In the genomic region with DNA sequence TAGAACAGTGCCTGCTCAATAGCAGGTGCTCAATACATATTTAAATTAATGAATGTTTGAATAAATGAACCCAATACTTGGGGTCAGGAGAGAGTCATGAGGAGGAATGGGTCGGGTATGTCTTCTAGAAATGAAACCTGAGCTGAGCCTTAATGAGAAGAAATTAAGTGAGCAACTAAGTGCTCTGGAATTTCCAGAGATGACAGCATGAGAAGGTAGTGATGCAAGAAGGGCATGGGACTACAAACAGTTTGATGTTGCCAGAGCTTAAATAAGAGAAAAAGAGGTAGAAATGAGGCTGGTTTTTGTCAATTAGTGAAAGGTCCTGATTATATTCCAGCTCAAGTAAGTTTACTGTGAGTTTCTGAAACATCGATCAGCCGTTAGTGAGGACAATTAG, we compare ENCODE assay signal across 27 cellular contexts.
"Had no signal": no experiment of that assay in that cellular context is flagged by ENCODE, and none has a peak within 500 bp of the region (broad histone marks: within the 10 kb centered on the region; RNA-seq: fewer than 3 reads in every experiment).

No MANE protein-coding gene starts in this region.

- H3K27ac ChIP-seq: adrenal gland, esophagus muscularis mucosa, pancreas, psoas muscle, thyroid gland, upper lobe of right lung had no signal

- H3K36me3 Mint-ChIP-seq: activated naive CD8-positive, alpha-beta T cell; memory B cell had no signal

- DNase-seq: activated B cell treated with CpG ODN at 0.5 μM for 24 hours; activated CD4-positive, alpha-beta T cell treated with anti-CD3 and anti-CD28 coated beads for 36 hours; activated CD4-positive, alpha-beta T cell treated with anti-CD3 and anti-CD28 coated beads, Interleukin-2, amount 50 U/mL, for 48 hours; activated CD8-positive, alpha-beta memory T cell treated with anti-CD3 and anti-CD28 coated beads, Interleukin-2, amount 50 U/mL, for 48 hours; activated naive CD4-positive, alpha-beta T cell; activated T-cell treated with anti-CD3 and anti-CD28 coated beads, Interleukin-2, amount 50 U/mL, for 4 hours; adrenal gland; central memory CD4-positive, alpha-beta T cell; effector memory CD4-positive, alpha-beta T cell; foreskin fibroblast; left cardiac atrium; mucosa of descending colon; nephron progenitor cell; pancreas; psoas muscle; right cardiac atrium; stimulated activated CD4-positive, alpha-beta T cell treated with anti-CD3 and anti-CD28 coated beads, Interleukin-12 subunit alpha, Interleukin-12 subunit beta, amount 100 ng/mL, for 4 hours; stimulated activated CD4-positive, alpha-beta T cell treated with anti-CD3 and anti-CD28 coated beads, Interleukin-4, amount 100 ng/mL, for 4 hours; substantia nigra; T-helper 9 cell; thyroid gland; upper lobe of right lung had no signal

- H3K4me1 ChIP-seq: adrenal gland, esophagus muscularis mucosa, pancreas, psoas muscle, upper lobe of right lung had no signal

- H3K27ac Mint-ChIP-seq: activated B cell treated with CpG ODN at 0.5 μM for 24 hours; activated CD4-positive, alpha-beta T cell treated with anti-CD3 and anti-CD28 coated beads for 36 hours; activated naive CD8-positive, alpha-beta T cell; activated T-helper 2 cell treated with anti-CD3 and anti-CD28 coated beads, Interferon-gamma antibody, Interleukin-2, Interleukin-4, amounts not matched to agents 10 μg/mL and 5 μg/mL and 100 μg/mL, durations not matched to agents 14 hours and 24 hours and 36 hours; memory B cell; nephron progenitor cell; stimulated activated naive CD8-positive, alpha-beta T cell treated with anti-CD3 and anti-CD28 coated beads, Interleukin-15, Interleukin-2, amounts not matched to agents 100 ng/mL and 50 ng/mL, for 24 hours had no signal

- H3K36me3 ChIP-seq: adrenal gland, esophagus muscularis mucosa, pancreas, thyroid gland, upper lobe of right lung had no signal

- H3K9me3 ChIP-seq: adrenal gland, mucosa of descending colon, pancreas, psoas muscle, thyroid gland, upper lobe of right lung had no signal

- H3K4me1 Mint-ChIP-seq: activated B cell treated with CpG ODN at 0.5 μM for 24 hours; activated CD4-positive, alpha-beta T cell treated with anti-CD3 and anti-CD28 coated beads for 36 hours; memory B cell; nephron progenitor cell had no signal

- H3K27me3 Mint-ChIP-seq: activated B cell treated with CpG ODN at 0.5 μM for 24 hours; activated CD4-positive, alpha-beta T cell treated with anti-CD3 and anti-CD28 coated beads for 36 hours; activated naive CD8-positive, alpha-beta T cell; memory B cell; stimulated activated naive CD8-positive, alpha-beta T cell treated with anti-CD3 and anti-CD28 coated beads, Interleukin-15, Interleukin-2, amounts not matched to agents 100 ng/mL and 50 ng/mL, for 24 hours had no signal

- H3K9me3 Mint-ChIP-seq: activated T-helper 2 cell treated with anti-CD3 and anti-CD28 coated beads, Interferon-gamma antibody, Interleukin-2, Interleukin-4, amounts not matched to agents 10 μg/mL and 5 μg/mL and 100 μg/mL, durations not matched to agents 14 hours and 24 hours and 36 hours; stimulated activated naive CD8-positive, alpha-beta T cell treated with anti-CD3 and anti-CD28 coated beads, Interleukin-15, Interleukin-2, amounts not matched to agents 100 ng/mL and 50 ng/mL, for 24 hours had no signal

- H3K4me3 ChIP-seq: adrenal gland, esophagus muscularis mucosa, mucosa of descending colon, pancreas, psoas muscle, thyroid gland, upper lobe of right lung had no signal

- H3K27me3 ChIP-seq: adrenal gland, esophagus muscularis mucosa, pancreas, thyroid gland, upper lobe of right lung had no signal

- H3K4me3 Mint-ChIP-seq: activated B cell treated with CpG ODN at 0.5 μM for 24 hours; activated CD4-positive, alpha-beta T cell treated with anti-CD3 and anti-CD28 coated beads for 36 hours; activated naive CD8-positive, alpha-beta T cell; activated T-cell treated with anti-CD3 and anti-CD28 coated beads, Interleukin-2, amount 50 U/mL, for 4 hours; memory B cell; nephron progenitor cell; stimulated activated naive CD8-positive, alpha-beta T cell treated with anti-CD3 and anti-CD28 coated beads, Interleukin-15, Interleukin-2, amounts not matched to agents 100 ng/mL and 50 ng/mL, for 24 hours had no signal
